ENCODE assay signal across 9 cellular contexts in the genomic region with DNA sequence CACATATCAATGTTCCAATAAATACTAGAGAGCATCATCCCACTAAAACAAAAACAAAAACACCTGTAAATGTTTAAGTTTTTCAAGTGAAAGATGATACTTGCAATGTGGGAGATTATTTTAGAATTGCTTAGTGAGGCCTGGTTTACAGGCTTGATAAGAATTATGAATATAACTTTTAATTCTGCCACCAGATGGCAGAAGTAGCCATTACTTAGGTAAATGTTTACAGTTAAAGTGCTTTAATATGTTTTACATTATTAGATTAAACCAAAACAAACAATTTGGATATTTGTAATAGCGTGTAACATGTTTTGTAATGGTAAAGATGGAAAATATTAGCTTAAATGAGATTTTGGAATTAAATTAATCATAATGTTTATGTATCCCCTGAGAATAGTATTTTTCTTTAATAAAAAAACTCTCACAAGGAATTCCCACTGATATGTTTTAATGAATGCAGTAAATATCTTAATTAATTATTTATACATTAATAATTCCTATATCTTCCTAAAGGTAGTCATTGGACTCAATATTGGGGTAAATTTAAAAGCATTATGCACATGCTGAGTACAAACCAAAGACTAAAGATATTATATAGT.
DNase-seq lines count a peak whose midpoint lies in the region; ATAC-seq and TF ChIP-seq lines count a peak whose summit lies in the region.
"Had no signal": no experiment of that assay in that cellular context is flagged by ENCODE, and none has a peak within 500 bp of the region (broad histone marks: within the 10 kb centered on the region; RNA-seq: fewer than 3 reads in every experiment).

No MANE protein-coding gene starts in this region.

- H3K36me3 Mint-ChIP-seq in activated CD4-positive, alpha-beta memory T cell treated with anti-CD3 and anti-CD28 coated beads, Interleukin-2, amount 10 ng/mL, durations not matched to agents 7 days and 5 days (ENCODE audit: low read depth), result no peaks in the 10 kb centered on the region

- H3K4me3 Mint-ChIP-seq in activated CD4-positive, alpha-beta memory T cell treated with anti-CD3 and anti-CD28 coated beads, Interleukin-2, amount 10 ng/mL, durations not matched to agents 7 days and 5 days, result no peak overlapping the region

- intact Hi-C loops in posterior cingulate gyrus (cut with DNase I), result loop anchor here (2.0 to 10.0 kb wide), 3 partner anchors 599 to 1197 kb away; no protein-coding TSS in a partner anchor

- H3K4me2 ChIP-seq in KMS-11, result no peak overlapping the region

- no peaks in the 10 kb centered on the region for H3K27me3 Mint-ChIP-seq in activated CD4-positive, alpha-beta memory T cell treated with anti-CD3 and anti-CD28 coated beads, Interleukin-2, amount 10 ng/mL, durations not matched to agents 7 days and 5 days

- no peaks in the 10 kb centered on the region for H3K79me2 ChIP-seq in KMS-11 (ENCODE audit: insufficient read depth, low read depth)

- H3K9ac ChIP-seq in KMS-11, result no peak overlapping the region

- no peak for ATAC-seq in stimulated activated naive CD8-positive, alpha-beta T cell treated with anti-CD3 and anti-CD28 coated beads, Interleukin-15, Interleukin-2, amounts not matched to agents 100 U/mL and 50 U/mL, for 24 hours
- no peak for ATAC-seq in GM19452 (IDR thresholded peaks at IDR 0.05; ENCODE audit: unreplicated experiment)

- no peak overlapping the region for H3K4me3 ChIP-seq in KMS-11 (IDR thresholded peaks at IDR 0.05; ENCODE audit: insufficient read depth, low read depth, low read length)

- DNase-seq in DMS53 (lab: John Stamatoyannopoulos, UW), result peak; percentile 54
- peak; percentile 44 for DNase-seq in astrocyte of the hippocampus (ENCODE audit: low read depth, low spot score)
- peak; percentile 44 for DNase-seq in midbrain (lab: John Stamatoyannopoulos, UW)
- no peak for DNase-seq in activated CD4-positive, alpha-beta memory T cell treated with anti-CD3 and anti-CD28 coated beads, Interleukin-2, amount 10 ng/mL, durations not matched to agents 7 days and 5 days
- no peak for DNase-seq in posterior cingulate gyrus
- no peak for DNase-seq in stimulated activated naive CD8-positive, alpha-beta T cell treated with anti-CD3 and anti-CD28 coated beads, Interleukin-15, Interleukin-2, amounts not matched to agents 100 U/mL and 50 U/mL, for 24 hours
- DNase-seq: T-helper 9 cell had no signal

- POLR2A ChIA-PET in activated CD4-positive, alpha-beta memory T cell treated with anti-CD3 and anti-CD28 coated beads, Interleukin-2, amount 10 ng/mL, durations not matched to agents 7 days and 5 days (lab: Charles Lee), result no interaction called here

- H3K9me3 Mint-ChIP-seq in activated CD4-positive, alpha-beta memory T cell treated with anti-CD3 and anti-CD28 coated beads, Interleukin-2, amount 10 ng/mL, durations not matched to agents 7 days and 5 days, result no peaks in the 10 kb centered on the region

- H3K27ac ChIP-seq in KMS-11, result no peak overlapping the region

- H3K27me3 ChIP-seq in KMS-11 (ENCODE audit: insufficient read depth, low read depth), result no peaks in the 10 kb centered on the region

- no peak overlapping the region for H3K27ac Mint-ChIP-seq in activated CD4-positive, alpha-beta memory T cell treated with anti-CD3 and anti-CD28 coated beads, Interleukin-2, amount 10 ng/mL, durations not matched to agents 7 days and 5 days

- no peaks in the 10 kb centered on the region for H4K20me1 ChIP-seq in KMS-11 (ENCODE audit: insufficient read depth)

- H3K4me1 Mint-ChIP-seq in activated CD4-positive, alpha-beta memory T cell treated with anti-CD3 and anti-CD28 coated beads, Interleukin-2, amount 10 ng/mL, durations not matched to agents 7 days and 5 days, result no peaks in the 10 kb centered on the region

- no peaks in the 10 kb centered on the region for H3K4me1 ChIP-seq in KMS-11 (ENCODE audit: low read depth, poor library complexity, severe bottlenecking)

- CTCF ChIA-PET in activated CD4-positive, alpha-beta memory T cell treated with anti-CD3 and anti-CD28 coated beads, Interleukin-2, amount 10 ng/mL, durations not matched to agents 7 days and 5 days (lab: Charles Lee), result no interaction called here

- TF ChIP-seq CTCF in KMS-11 (conservative IDR thresholded peaks at IDR 0.05; ENCODE audit: low read depth, low read length), result peak; percentile 61

- H2AFZ ChIP-seq in KMS-11 (ENCODE audit: low read depth), result no peak overlapping the region

- H3K36me3 ChIP-seq in KMS-11 (ENCODE audit: insufficient read depth), result no peaks in the 10 kb centered on the region

Comparison
In these comparisons a context has a peak if more than half of its experiments do, and no peak if none do; other contexts are left out.
1. DNase-seq: peak in DMS53 (single experiment), astrocyte of the hippocampus (single experiment) and midbrain (single experiment); none in activated CD4-positive, alpha-beta memory T cell treated with anti-CD3 and anti-CD28 coated beads, Interleukin-2, amount 10 ng/mL, durations not matched to agents 7 days and 5 days (single experiment), posterior cingulate gyrus (0 of 10) and stimulated activated naive CD8-positive, alpha-beta T cell treated with anti-CD3 and anti-CD28 coated beads, Interleukin-15, Interleukin-2, amounts not matched to agents 100 U/mL and 50 U/mL, for 24 hours (single experiment).